Comparison of ENCODE assay signal across 12 cellular contexts in genomic region chr12:116381744-116382455, GRCh38.
DNase-seq lines count a peak whose midpoint lies in the region; ATAC-seq, FAIRE-seq and TF ChIP-seq lines count a peak whose summit lies in the region.
"Had no signal": no experiment of that assay in that cellular context is flagged by ENCODE, and none has a peak within 500 bp of the region (broad histone marks: within the 10 kb centered on the region; RNA-seq: fewer than 3 reads in every experiment).

No MANE protein-coding gene starts in this region.

- TF ChIP-seq POLR2A in K562 (conservative IDR thresholded peaks at IDR 0.05) (no peak), transverse colon (IDR thresholded peaks at IDR 0.05) (no peak)

- no peaks in the 10 kb centered on the region for H4K20me1 ChIP-seq in K562 (replicated peaks; ENCODE audit: control insufficient read depth, insufficient read depth, low read length)

- 58% methylated on average over 9 of the region's 13 CpGs for WGBS in K562 (ENCODE audit: insufficient coverage, low coverage, missing lambda C conversion rate)
- 50 to 67% methylated on average over 5 to 13 of the region's 13 CpGs for WGBS in transverse colon (ENCODE audit: low coverage in 1 of 2), 2 donors

- H3K79me2 ChIP-seq in K562 (ENCODE audit: control insufficient read depth, insufficient read depth, low read length) = no peaks in the 10 kb centered on the region

- intact Hi-C loops in K562 (cut with micrococcal nuclease) = no loop called here
- intact Hi-C loops in transverse colon (cut with DNase I; ENCODE audit: low total_unique reads) = no loop called here

- H3K9me3 ChIP-seq in K562 (replicated peaks; ENCODE audit: control insufficient read depth, insufficient read depth, low read depth, low read length) (0 out of 2 replicates have a peak, but pooled peaks cover 2% of the 10 kb centered on the region), transverse colon (no peaks in the 10 kb centered on the region)
- H3K9me3 ChIP-seq: lower lobe of right lung had no signal

- H3K9me3 Mint-ChIP-seq in activated naive CD8-positive, alpha-beta T cell treated with anti-CD3 and anti-CD28 coated beads, Interleukin-2, amount 10 ng/mL, durations not matched to agents 7 days and 5 days = no peaks in the 10 kb centered on the region
- H3K9me3 Mint-ChIP-seq in activated naive CD8-positive, alpha-beta T cell treated with anti-CD3 and anti-CD28 coated beads, Interleukin-2, amount 50 U/mL, for 24 hours = no peaks in the 10 kb centered on the region

- no peaks in the 10 kb centered on the region for H3K9me1 ChIP-seq in K562 (ENCODE audit: control insufficient read depth, insufficient read depth, low read length)

- TF ChIP-seq RAD21 in K562 (CRISPR knock-in tag; conservative IDR thresholded peaks at IDR 0.05 in 1 of 2, IDR thresholded peaks at IDR 0.05 in 1 of 2) = no peak

- TF ChIP-seq EP300 in K562 (IDR thresholded peaks at IDR 0.05; ENCODE audit: low read length) (no peak), transverse colon (IDR thresholded peaks at IDR 0.05; ENCODE audit: low read depth) (no peak)

- H3K27ac ChIP-seq in K562 (ENCODE audit: extremely low read depth, low read depth, low read length) (peak overlapping the region; percentile 29; the same call in 1 of the 3 replicates), transverse colon (no peak overlapping the region)
- H3K27ac ChIP-seq: HL-60, lower lobe of right lung had no signal

- ATAC-seq in activated naive CD8-positive, alpha-beta T cell treated with anti-CD3 and anti-CD28 coated beads, Interleukin-2, amount 10 ng/mL, durations not matched to agents 7 days and 5 days (ENCODE audit: low read depth) = no peak
- ATAC-seq in activated naive CD8-positive, alpha-beta T cell treated with anti-CD3 and anti-CD28 coated beads, Interleukin-2, amount 50 U/mL, for 24 hours = no peak
- ATAC-seq in K562 (no peak), HG02623 (IDR thresholded peaks at IDR 0.05; ENCODE audit: unreplicated experiment) (no peak)

- H3K4me3 Mint-ChIP-seq in activated naive CD8-positive, alpha-beta T cell treated with anti-CD3 and anti-CD28 coated beads, Interleukin-2, amount 10 ng/mL, durations not matched to agents 7 days and 5 days = no peak overlapping the region
- H3K4me3 Mint-ChIP-seq in activated naive CD8-positive, alpha-beta T cell treated with anti-CD3 and anti-CD28 coated beads, Interleukin-2, amount 50 U/mL, for 24 hours = no peak overlapping the region

- DNase-seq in activated naive CD8-positive, alpha-beta T cell treated with anti-CD3 and anti-CD28 coated beads, Interleukin-2, amount 10 ng/mL, durations not matched to agents 7 days and 5 days = no peak
- DNase-seq in activated naive CD8-positive, alpha-beta T cell treated with anti-CD3 and anti-CD28 coated beads, Interleukin-2, amount 50 U/mL, for 24 hours = no peak
- DNase-seq in K562 (ENCODE audit: extremely low read depth in 1 of 4, low spot score in 3 of 4) (no peak), iPS-NIHi7 (ENCODE audit: extremely low spot score) (peak; percentile 76), activated gamma-delta T cell (lab: John Stamatoyannopoulos, UW) (no peak), frontal cortex (ENCODE audit: low spot score in 2 of 2) (no peak), transverse colon (no peak)
- DNase-seq: AML-193, lower lobe of right lung, OCI-M1 had no signal

- H3K4me1 ChIP-seq in K562 (replicated peaks in 1 of 2; ENCODE audit: control insufficient read depth in 2 of 2, insufficient read depth in 2 of 2, low read length in 2 of 2) (peaks cover 45 to 46% of the 10 kb centered on the region in 2 experiments), transverse colon (peaks cover 5 to 11% (median 9%) of the 10 kb centered on the region in 4 donors)

- H3K4me1 Mint-ChIP-seq in activated naive CD8-positive, alpha-beta T cell treated with anti-CD3 and anti-CD28 coated beads, Interleukin-2, amount 10 ng/mL, durations not matched to agents 7 days and 5 days = peaks cover 9% of the 10 kb centered on the region
- peaks cover 12% of the 10 kb centered on the region for H3K4me1 Mint-ChIP-seq in activated naive CD8-positive, alpha-beta T cell treated with anti-CD3 and anti-CD28 coated beads, Interleukin-2, amount 50 U/mL, for 24 hours

- H3K4me2 ChIP-seq in K562 (ENCODE audit: insufficient read depth, low read length) = no peak overlapping the region

- peak overlapping the region; percentile 35 for H3K27ac Mint-ChIP-seq in activated naive CD8-positive, alpha-beta T cell treated with anti-CD3 and anti-CD28 coated beads, Interleukin-2, amount 10 ng/mL, durations not matched to agents 7 days and 5 days
- H3K27ac Mint-ChIP-seq in activated naive CD8-positive, alpha-beta T cell treated with anti-CD3 and anti-CD28 coated beads, Interleukin-2, amount 50 U/mL, for 24 hours = no peak overlapping the region

- TF ChIP-seq CTCF in K562 (IDR thresholded peaks at IDR 0.05 in 2 of 3, conservative IDR thresholded peaks at IDR 0.05 in 1 of 3; ENCODE audit: insufficient read depth in 2 of 3, low read depth in 1 of 3, low read length in 3 of 3) (no peak), transverse colon (IDR thresholded peaks at IDR 0.05) (no peak)

- no peaks in the 10 kb centered on the region for H3K36me3 ChIP-seq in K562 (ENCODE audit: control insufficient read depth, insufficient read depth, low read length)
- no peaks in the 10 kb centered on the region for H3K36me3 ChIP-seq in transverse colon
- H3K36me3 ChIP-seq: lower lobe of right lung had no signal

- H3K27me3 ChIP-seq in K562 (ENCODE audit: control insufficient read depth in 2 of 2, insufficient read depth in 2 of 2, low read length in 2 of 2) = no peaks in the 10 kb centered on the region
- H3K27me3 ChIP-seq in transverse colon = no peaks in the 10 kb centered on the region

- FAIRE-seq in K562 (lab: Jason Lieb, UNC) (no peak), frontal cortex (lab: Jason Lieb, UNC) (no peak)

- H3K9ac ChIP-seq in K562 (ENCODE audit: insufficient read depth in 1 of 2, low read depth in 2 of 2, low read length in 2 of 2) = peak overlapping the region in 1 of 2 experiments; percentile 49; a peak in 1 of 4 replicates

- no peaks in the 10 kb centered on the region for H3K36me3 Mint-ChIP-seq in activated naive CD8-positive, alpha-beta T cell treated with anti-CD3 and anti-CD28 coated beads, Interleukin-2, amount 10 ng/mL, durations not matched to agents 7 days and 5 days
- no peaks in the 10 kb centered on the region for H3K36me3 Mint-ChIP-seq in activated naive CD8-positive, alpha-beta T cell treated with anti-CD3 and anti-CD28 coated beads, Interleukin-2, amount 50 U/mL, for 24 hours (ENCODE audit: low read depth)

- peak overlapping the region; percentile 80 for H2AFZ ChIP-seq in K562 (ENCODE audit: low read depth, low read length)

- peaks cover 5% of the 10 kb centered on the region for H3K27me3 Mint-ChIP-seq in activated naive CD8-positive, alpha-beta T cell treated with anti-CD3 and anti-CD28 coated beads, Interleukin-2, amount 10 ng/mL, durations not matched to agents 7 days and 5 days
- H3K27me3 Mint-ChIP-seq in activated naive CD8-positive, alpha-beta T cell treated with anti-CD3 and anti-CD28 coated beads, Interleukin-2, amount 50 U/mL, for 24 hours = peaks cover 4% of the 10 kb centered on the region

- CTCF ChIA-PET in K562 (lab: Yijun Ruan, JAX; ENCODE audit: low intra/inter-chr PET ratio) = no interaction called here

- BruUV-seq in K562 (replicated peaks; lab: Mats Ljungman, UMichigan) = no TSS peak

- no peak overlapping the region for H3K4me3 ChIP-seq in K562
- H3K4me3 ChIP-seq in transverse colon = no peak overlapping the region
- H3K4me3 ChIP-seq: lower lobe of right lung had no signal

- POLR2A ChIA-PET in activated naive CD8-positive, alpha-beta T cell treated with anti-CD3 and anti-CD28 coated beads, Interleukin-2, amount 10 ng/mL, durations not matched to agents 7 days and 5 days (lab: Charles Lee) = no interaction called here
- POLR2A ChIA-PET in K562 (lab: Yijun Ruan, JAX) = no interaction called here

- in situ Hi-C loops in K562 (cut with MboI) = no loop called here
- in situ Hi-C loops in transverse colon (cut with MboI; ENCODE audit: low pct_ligation_motif_present in 1 of 4, low pct_unique_long_range_greater_than_20kb in 1 of 4, low sequenced_read_pairs in 3 of 4) = no loop called here

TF ChIP-seq in K562, 482 proteins besides CTCF, POLR2A, EP300 and RAD21 (continues in another document):
- TF ChIP-seq NR0B1 (IDR thresholded peaks at IDR 0.05; ENCODE audit: partially characterized antibody) = no peak
- no peak for TF ChIP-seq ZNF639 (CRISPR knock-in tag; conservative IDR thresholded peaks at IDR 0.05 in 1 of 2, IDR thresholded peaks at IDR 0.05 in 1 of 2)
- TF ChIP-seq MED1 (CRISPR knock-in tag; IDR thresholded peaks at IDR 0.05; ENCODE audit: borderline replicate concordance) = no peak
- no peak for TF ChIP-seq RCOR1 (IDR thresholded peaks at IDR 0.05; ENCODE audit: borderline replicate concordance in 1 of 2, low read depth in 2 of 2, low read length in 2 of 2)
- TF ChIP-seq U2AF2 (optimal IDR thresholded peaks at IDR 0.05; ENCODE audit: low read depth, low read length) = no peak
- no peak for TF ChIP-seq MECOM (CRISPR knock-in tag; IDR thresholded peaks at IDR 0.05)
- TF ChIP-seq LCOR (CRISPR knock-in tag; IDR thresholded peaks at IDR 0.05) = no peak
- TF ChIP-seq STAT5A (IDR thresholded peaks at IDR 0.05; ENCODE audit: borderline replicate concordance, low read length) = no peak
